In genomic region chr15:66483131-66483566, GRCh38 we compare ENCODE assay signal across 11 cellular contexts. TPM values are rescaled to one million over a fixed set of nuclear protein-coding genes. Genes with fewer than 3 reads are reported as not detected.
A peak's percentile ranks its signal among the peaks of the same experiment; 100 is the strongest.
DNase-seq lines count a peak whose midpoint lies in the region; ATAC-seq and TF ChIP-seq lines count a peak whose summit lies in the region.
"Had no signal": no experiment of that assay in that cellular context is flagged by ENCODE, and none has a peak within 500 bp of the region (broad histone marks: within the 10 kb centered on the region; RNA-seq: fewer than 3 reads in every experiment).

No MANE protein-coding gene starts in this region.

- DNase-seq in DMS79 (lab: John Stamatoyannopoulos, UW), result peak; percentile 80
- DNase-seq in IMR-90, result peak; percentile 52
- peak; percentile 50 for DNase-seq in SW480 (ENCODE audit: low spot score)
- DNase-seq in lung (ENCODE audit: low spot score), result peak; percentile 72
- no peak for DNase-seq in caudate nucleus (lab: John Stamatoyannopoulos, UW)
- no peak for DNase-seq in activated CD4-positive, alpha-beta T cell treated with anti-CD3 and anti-CD28 coated beads, Interleukin-2, amount 50 U/mL, for 48 hours
- no peak for DNase-seq in activated naive CD4-positive, alpha-beta T cell treated with anti-CD3 and anti-CD28 coated beads, Interleukin-2, amount 10 ng/mL, durations not matched to agents 7 days and 5 days
- DNase-seq: activated CD4-positive, alpha-beta T cell treated with anti-CD3 and anti-CD28 coated beads for 48 hours; brain microvascular endothelial cell; NCI-H524 had no signal

- no peaks in the 10 kb centered on the region for H3K9me3 Mint-ChIP-seq in activated naive CD4-positive, alpha-beta T cell treated with anti-CD3 and anti-CD28 coated beads, Interleukin-2, amount 10 ng/mL, durations not matched to agents 7 days and 5 days
- H3K9me3 Mint-ChIP-seq: neural progenitor cell had no signal

- no peak overlapping the region for H2BK120ac ChIP-seq in IMR-90 (ENCODE audit: low read depth, low read length)

- no peak overlapping the region for H3K56ac ChIP-seq in IMR-90 (ENCODE audit: extremely low read depth, insufficient read depth, low read length)

- H3K27ac ChIP-seq in IMR-90 (ENCODE audit: insufficient read depth, low read length), result no peak overlapping the region
- no peak overlapping the region for H3K27ac ChIP-seq in lung (ENCODE audit: low read depth in 1 of 2, low read length in 1 of 2)
- no peak overlapping the region for H3K27ac ChIP-seq in caudate nucleus (ENCODE audit: low read depth, low read length)
- H3K27ac ChIP-seq: brain microvascular endothelial cell, neural progenitor cell had no signal

- H3K9me1 ChIP-seq in IMR-90 (ENCODE audit: insufficient read depth, low read length), result peaks cover 18% of the 10 kb centered on the region

- H3K4me1 ChIP-seq in IMR-90 (ENCODE audit: control insufficient read depth, insufficient read depth, low read length) (peaks cover 5% of the 10 kb centered on the region; the same call in 1 of the 2 replicates), lung (ENCODE audit: control insufficient read depth in 2 of 2, insufficient read depth in 2 of 2, low read length in 2 of 2) (peaks cover 0 to 5% of the 10 kb centered on the region in 2 donors)
- H3K4me1 ChIP-seq: neural progenitor cell had no signal

- WGBS in IMR-90 (ENCODE audit: extremely low coverage in 2 of 2, insufficient read length in 1 of 2), 2 experiments, result 100% methylated on average over 2 of the region's 3 CpGs; no CpG with 5 or more reads in 1 of the 2 experiments
- 45 to 56% methylated on average over 3 of the region's 3 CpGs for WGBS in lung, 2 donors

- H3K27me3 ChIP-seq in IMR-90 (ENCODE audit: control insufficient read depth, insufficient read depth, low read length) (no peaks in the 10 kb centered on the region), lung (ENCODE audit: control insufficient read depth, insufficient read depth) (no peaks in the 10 kb centered on the region)
- H3K27me3 ChIP-seq: brain microvascular endothelial cell, neural progenitor cell had no signal

- peak; percentile 14; the same call in 1 of the 2 replicates for ATAC-seq in IMR-90 (ENCODE audit: low read depth)
- peak; percentile 71 for ATAC-seq in lung (ENCODE audit: insufficient read depth, low FRiP score)

- in situ Hi-C loops in IMR-90 (cut with MboI; ENCODE audit: low sequenced_read_pairs), result loop anchor here (25.0 kb wide), 1 partner anchor 571 kb away; no protein-coding TSS in a partner anchor

- no peak overlapping the region for H2BK20ac ChIP-seq in IMR-90 (ENCODE audit: low read depth, low read length)

- no peak overlapping the region for H3K18ac ChIP-seq in IMR-90 (ENCODE audit: low read depth, low read length)

- H3K4me2 ChIP-seq in IMR-90 (ENCODE audit: low read depth, low read length), result no peak overlapping the region
- H3K4me2 ChIP-seq: neural progenitor cell had no signal

- TF ChIP-seq POLR2A in IMR-90 (IDR thresholded peaks at IDR 0.05; ENCODE audit: low read depth, low read length), result no peak

- no peak overlapping the region for H2BK15ac ChIP-seq in IMR-90 (ENCODE audit: low read depth, low read length)

- H2AK5ac ChIP-seq in IMR-90 (ENCODE audit: low read depth, low read length), result no peak overlapping the region

- no TSS peak for BruUV-seq in IMR-90 (replicated peaks; lab: Mats Ljungman, UMichigan)

- TF ChIP-seq CTCF in IMR-90 (conservative IDR thresholded peaks at IDR 0.05; ENCODE audit: low read depth, low read length) (no peak), lung (IDR thresholded peaks at IDR 0.05; ENCODE audit: control extremely low read depth, extremely low read depth) (no peak)

- no peak overlapping the region for H3K4ac ChIP-seq in IMR-90 (ENCODE audit: low read depth, low read length)

- H4K91ac ChIP-seq in IMR-90 (ENCODE audit: insufficient read depth, low read depth, low read length), result no peak overlapping the region

- no peak overlapping the region for H2BK5ac ChIP-seq in IMR-90 (ENCODE audit: low read depth, low read length, poor library complexity, severe bottlenecking)

- peaks cover 6% of the 10 kb centered on the region for H4K20me1 ChIP-seq in IMR-90 (ENCODE audit: insufficient read depth, low read length)

- H3K23ac ChIP-seq in IMR-90 (ENCODE audit: low read depth, low read length), result no peak overlapping the region

- CTCF ChIA-PET in IMR-90 (lab: Yijun Ruan, JAX), result no interaction called here
- CTCF ChIA-PET in activated naive CD4-positive, alpha-beta T cell treated with anti-CD3 and anti-CD28 coated beads, Interleukin-2, amount 10 ng/mL, durations not matched to agents 7 days and 5 days (lab: Charles Lee), result no interaction called here

- H3K14ac ChIP-seq in IMR-90 (replicated peaks; ENCODE audit: low read depth, low read length), result no peak overlapping the region

- H2AFZ ChIP-seq in IMR-90 (replicated peaks; ENCODE audit: low read length, poor library complexity), result no peak overlapping the region
- H2AFZ ChIP-seq: neural progenitor cell had no signal

- peaks cover 41 to 43% of the 10 kb centered on the region in 2 experiments for H3K79me1 ChIP-seq in IMR-90 (ENCODE audit: low read depth in 1 of 2, low read length in 2 of 2)

- peaks cover 3% of the 10 kb centered on the region for H3K4me1 Mint-ChIP-seq in activated naive CD4-positive, alpha-beta T cell treated with anti-CD3 and anti-CD28 coated beads, Interleukin-2, amount 10 ng/mL, durations not matched to agents 7 days and 5 days

- H3K9me3 ChIP-seq in IMR-90 (ENCODE audit: control insufficient read depth, insufficient read depth, low read length) (no peaks in the 10 kb centered on the region), lung (ENCODE audit: control insufficient read depth in 2 of 2, insufficient read depth in 1 of 2, low read length in 1 of 2) (no peaks in the 10 kb centered on the region)

- dilution Hi-C loops in IMR-90 (cut with HindIII; ENCODE audit: low sequenced_read_pairs, unreplicated experiment), result no loop called here

- H3K9ac ChIP-seq in IMR-90 (ENCODE audit: low read depth, low read length), result no peak overlapping the region
- H3K9ac ChIP-seq: neural progenitor cell had no signal

- TF ChIP-seq RAD21 in IMR-90 (IDR thresholded peaks at IDR 0.05; ENCODE audit: low read length), result no peak

- no peak overlapping the region for H4K5ac ChIP-seq in IMR-90 (ENCODE audit: low read depth, low read length)

- peaks cover 67% of the 10 kb centered on the region for H3K36me3 Mint-ChIP-seq in activated naive CD4-positive, alpha-beta T cell treated with anti-CD3 and anti-CD28 coated beads, Interleukin-2, amount 10 ng/mL, durations not matched to agents 7 days and 5 days

- H4K8ac ChIP-seq in IMR-90 (ENCODE audit: low read depth in 2 of 2, low read length in 2 of 2), result no peak overlapping the region

- POLR2A ChIA-PET in IMR-90 (lab: Charles Lee; ENCODE audit: unreplicated experiment), result no interaction called here

- no peak overlapping the region for H3K27ac Mint-ChIP-seq in activated naive CD4-positive, alpha-beta T cell treated with anti-CD3 and anti-CD28 coated beads, Interleukin-2, amount 10 ng/mL, durations not matched to agents 7 days and 5 days
- H3K27ac Mint-ChIP-seq: neural progenitor cell had no signal

- H3K27me3 Mint-ChIP-seq in activated naive CD4-positive, alpha-beta T cell treated with anti-CD3 and anti-CD28 coated beads, Interleukin-2, amount 10 ng/mL, durations not matched to agents 7 days and 5 days, result no peaks in the 10 kb centered on the region

- H3K36me3 ChIP-seq in IMR-90 (ENCODE audit: control insufficient read depth, insufficient read depth, low read length) (peaks cover 36% of the 10 kb centered on the region), lung (ENCODE audit: control insufficient read depth in 2 of 2, insufficient read depth in 2 of 2, low read length in 2 of 2) (peaks cover 9 to 30% of the 10 kb centered on the region in 2 donors)
- H3K36me3 ChIP-seq: neural progenitor cell had no signal

- H2AK9ac ChIP-seq in IMR-90 (replicated peaks; ENCODE audit: low read depth, low read length, poor library complexity), result no peak overlapping the region

- no peak overlapping the region for H3K4me3 Mint-ChIP-seq in activated naive CD4-positive, alpha-beta T cell treated with anti-CD3 and anti-CD28 coated beads, Interleukin-2, amount 10 ng/mL, durations not matched to agents 7 days and 5 days
- H3K4me3 Mint-ChIP-seq: neural progenitor cell had no signal

- H3K4me3 ChIP-seq in IMR-90 (ENCODE audit: insufficient read depth, low read depth, low read length) (no peak overlapping the region), lung (no peak overlapping the region)
- H3K4me3 ChIP-seq: neural progenitor cell had no signal

- intact Hi-C loops in IMR-90 (cut with micrococcal nuclease), result no loop called here

TF ChIP-seq in IMR-90, 13 proteins besides CTCF, POLR2A, EP300 and RAD21 (continues in another document):
- no peak for TF ChIP-seq SMC3 (IDR thresholded peaks at IDR 0.05; ENCODE audit: low read depth, low read length)
- TF ChIP-seq MXI1 (IDR thresholded peaks at IDR 0.05; ENCODE audit: borderline replicate concordance, low read depth, low read length), result no peak
- no peak for TF ChIP-seq CHD1 (IDR thresholded peaks at IDR 0.05; ENCODE audit: low read depth, low read length)
- no peak for TF ChIP-seq RFX5 (IDR thresholded peaks at IDR 0.05; ENCODE audit: low read depth, low read length)
- TF ChIP-seq USF2 (IDR thresholded peaks at IDR 0.05; ENCODE audit: low read depth, low read length), result no peak

RNA-seq across cellular contexts. Expression of gene SNAPC5, which starts 14.4 kb away (rescaled TPM):
- total RNA-seq in IMR-90 (2012; rRNA removed) (26.3 and 40.8 TPM in 2 replicates), lung (10 to 100 TPM; 19.2 to 25.4 TPM)
- polyA plus RNA-seq in IMR-90 (2012; rRNA removed) (25.4 and 25.9 TPM in 2 replicates), lung (10 to 100 TPM; 28.1 to 41.4 TPM)
- polyA plus RNA-seq in IMR-90 (2012; cell fraction: cytosol; rRNA removed), result 7.4 and 12.4 TPM in 2 replicates
- polyA plus RNA-seq in IMR-90 (2012; cell fraction: nucleus; rRNA removed; ENCODE audit: low replicate concordance), result 1.7 and 10.6 TPM in 2 replicates

RNA-seq across cellular contexts. Expression of gene RPL4, which starts 21.5 kb away (rescaled TPM):
- total RNA-seq in IMR-90 (2012; rRNA removed) (6,510 and 13,244 TPM in 2 replicates), lung (1,000 to 10,000 TPM; 1,560 to 2,503 TPM)
- polyA plus RNA-seq in IMR-90 (2012; rRNA removed) (3,530 and 4,083 TPM in 2 replicates), lung (1,000 to 10,000 TPM; 2,394 to 2,474 TPM)
- polyA plus RNA-seq in IMR-90 (2012; cell fraction: cytosol; rRNA removed), result 1,783 and 5,124 TPM in 2 replicates
- polyA plus RNA-seq in IMR-90 (2012; cell fraction: nucleus; rRNA removed; ENCODE audit: low replicate concordance), result 1,149 and 1,402 TPM in 2 replicates

RNA-seq across cellular contexts. Expression of gene ZWILCH, which starts 22.0 kb away (rescaled TPM):
- 22.2 and 28.1 TPM in 2 replicates for total RNA-seq in IMR-90 (2012; rRNA removed)
- 10.3 and 10.5 TPM in 2 replicates for polyA plus RNA-seq in IMR-90 (2012; rRNA removed)
- polyA plus RNA-seq in IMR-90 (2012; cell fraction: cytosol; rRNA removed), result 0.92 and 4.1 TPM in 2 replicates
- 0.90 and 11.2 TPM in 2 replicates for polyA plus RNA-seq in IMR-90 (2012; cell fraction: nucleus; rRNA removed; ENCODE audit: low replicate concordance)
- 1 to 10 TPM; 7.4 to 9.9 TPM for total RNA-seq in lung
- 1 to 10 TPM; 3.2 to 4.8 TPM for polyA plus RNA-seq in lung

Comparison
In these comparisons a context has a peak if more than half of its experiments do, and no peak if none do; other contexts are left out.
1. DNase-seq: peak in DMS79 (single experiment), IMR-90 (single experiment), SW480 (single experiment) and lung (single experiment); none in caudate nucleus (0 of 61), activated CD4-positive, alpha-beta T cell treated with anti-CD3 and anti-CD28 coated beads, Interleukin-2, amount 50 U/mL, for 48 hours (0 of 2) and activated naive CD4-positive, alpha-beta T cell treated with anti-CD3 and anti-CD28 coated beads, Interleukin-2, amount 10 ng/mL, durations not matched to agents 7 days and 5 days (single experiment).